9 cellular contexts compared by ENCODE assay signal in the genomic region with DNA sequence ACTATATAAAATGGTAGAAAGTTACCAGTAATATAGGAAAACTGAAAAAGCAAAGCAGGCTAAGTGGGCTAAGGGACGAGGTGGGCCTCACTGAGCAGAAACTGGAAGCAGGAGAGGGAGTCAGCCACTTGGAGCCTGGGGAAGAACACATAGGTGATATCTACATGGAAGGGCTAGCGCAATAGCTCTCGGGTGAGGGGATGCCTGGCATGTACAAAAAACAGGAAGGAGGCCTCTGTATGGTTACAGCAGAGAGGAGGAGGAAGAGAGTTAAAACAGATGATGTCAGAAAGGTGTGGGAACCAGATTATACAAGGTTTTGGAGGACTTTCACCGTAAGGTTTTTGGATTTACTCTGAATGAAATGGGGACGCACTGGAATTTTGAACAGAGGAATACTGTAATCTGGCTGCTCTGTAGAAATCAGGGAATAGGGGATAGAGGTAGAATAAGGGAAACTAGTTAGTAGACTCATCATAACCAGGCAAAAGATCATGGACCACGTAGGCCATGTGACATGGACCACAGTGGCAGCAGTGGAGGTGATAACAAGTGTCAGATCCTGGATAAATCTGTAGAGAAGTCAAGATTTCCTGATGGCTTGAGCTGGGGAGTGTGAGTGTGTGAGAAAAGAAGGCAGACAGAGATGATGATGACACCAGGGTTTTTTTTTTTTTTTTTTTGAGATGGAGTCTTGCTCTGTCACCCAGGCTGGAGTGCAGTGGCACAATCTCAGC. TPM values are rescaled to one million over a fixed set of nuclear protein-coding genes. Genes with fewer than 3 reads are reported as not detected.
A peak's percentile ranks its signal among the peaks of the same experiment; 100 is the strongest.
DNase-seq lines count a peak whose midpoint lies in the region; ATAC-seq and TF ChIP-seq lines count a peak whose summit lies in the region.
"Had no signal": no experiment of that assay in that cellular context is flagged by ENCODE, and none has a peak within 500 bp of the region (broad histone marks: within the 10 kb centered on the region; RNA-seq: fewer than 3 reads in every experiment).

No MANE protein-coding gene starts in this region.

- peaks cover 29% of the 10 kb centered on the region for H3K36me3 Mint-ChIP-seq in T-cell

- no peak for TF ChIP-seq POLR2A in thyroid gland (IDR thresholded peaks at IDR 0.05)

- WGBS in thyroid gland, 2 donors: 73 to 74% methylated on average over 6 of the region's 6 CpGs

- H3K4me1 ChIP-seq in thyroid gland: peaks cover 44 to 53% of the 10 kb centered on the region in 2 donors

- H3K27me3 Mint-ChIP-seq in T-cell: no peaks in the 10 kb centered on the region

- H3K4me3 ChIP-seq in thyroid gland (replicated peaks in 1 of 3): no peak overlapping the region

- CTCF ChIA-PET in T-cell (lab: Charles Lee): no interaction called here

- no peaks in the 10 kb centered on the region for H3K9me3 ChIP-seq in thyroid gland

- peak overlapping the region; percentile 36 to 74 (median 61) for H3K27ac ChIP-seq in thyroid gland

- DNase-seq in activated CD8-positive, alpha-beta memory T cell treated with anti-CD3 and anti-CD28 coated beads, Interleukin-2, amount 50 U/mL, for 48 hours: peak; percentile 53
- DNase-seq in activated CD8-positive, alpha-beta memory T cell treated with anti-CD3 and anti-CD28 coated beads for 24 hours: no peak
- DNase-seq in T-cell (peak in 24 of 34 experiments; percentile 16 to 63 (median 36)), thyroid gland (no peak), retina (no peak), hepatic stellate cell (ENCODE audit: low spot score) (no peak), OCI-M2 (lab: John Stamatoyannopoulos, UW; ENCODE audit: unreplicated experiment) (no peak)
- DNase-seq: anterior cingulate cortex had no signal

- H3K4me1 Mint-ChIP-seq in T-cell: peaks cover 68 to 77% (median 76%) of the 10 kb centered on the region in 3 donors

- no peak for TF ChIP-seq CTCF in thyroid gland (IDR thresholded peaks at IDR 0.05)

- peak; percentile 73 to 81 (median 78) for ATAC-seq in T-cell (replicated peaks in 1 of 4)
- peak; percentile 55 for ATAC-seq in esophagus mucosa

- intact Hi-C loops in thyroid gland (cut with DNase I): no loop called here

- H3K27me3 ChIP-seq in thyroid gland: no peaks in the 10 kb centered on the region

- H3K27ac Mint-ChIP-seq in T-cell: peak overlapping the region; percentile 94 to 95

- POLR2A ChIA-PET in T-cell (lab: Charles Lee): interaction anchor here (0.6 to 1.2 kb wide), 6 partner anchors 11 to 843 kb away, joined by 3 to 11 read pairs (median 3); no protein-coding TSS in a partner anchor

- H3K36me3 ChIP-seq in thyroid gland: no peaks in the 10 kb centered on the region

- peak overlapping the region; percentile 48 to 56 (median 55) for H3K4me3 Mint-ChIP-seq in T-cell

- H3K9me3 Mint-ChIP-seq in T-cell: no peaks in the 10 kb centered on the region

RNA-seq across cellular contexts. Expression of a gene that starts 52.6 kb away (rescaled TPM):
- 100 to 1,000 TPM; 166 to 211 (median 182) TPM for total RNA-seq in T-cell
- total RNA-seq in esophagus mucosa: 23.5 TPM
- total RNA-seq in thyroid gland: 10 to 100 TPM; 55.8 to 78.5 (median 76.0) TPM

Comparison
In these comparisons a context has a peak if more than half of its experiments do, and no peak if none do; other contexts are left out.
1. DNase-seq: peak in activated CD8-positive, alpha-beta memory T cell treated with anti-CD3 and anti-CD28 coated beads, Interleukin-2, amount 50 U/mL, for 48 hours (single experiment) and T-cell (24 of 34); none in activated CD8-positive, alpha-beta memory T cell treated with anti-CD3 and anti-CD28 coated beads for 24 hours (single experiment), thyroid gland (0 of 2), retina (single experiment), hepatic stellate cell (single experiment) and OCI-M2 (single experiment).